Comparison of ENCODE assay signal across 32 cellular contexts in genomic region chr11:111668980-111669379, GRCh38.
"Had no signal": no experiment of that assay in that cellular context is flagged by ENCODE, and none has a peak within 500 bp of the region (broad histone marks: within the 10 kb centered on the region; RNA-seq: fewer than 3 reads in every experiment).

No MANE protein-coding gene starts in this region.

- DNase-seq: activated B cell treated with CpG ODN at 0.5 μM for 24 hours; activated CD4-positive, alpha-beta memory T cell treated with anti-CD3 and anti-CD28 coated beads for 36 hours; activated CD4-positive, alpha-beta T cell treated with anti-CD3 and anti-CD28 coated beads for 48 hours; activated CD4-positive, alpha-beta T cell treated with anti-CD3 and anti-CD28 coated beads, Interleukin-2, amount 10 ng/mL, durations not matched to agents 7 days and 5 days; activated CD4-positive, CD25-positive, alpha-beta regulatory T cell treated with anti-CD3 and anti-CD28 coated beads, Interleukin-2, amount 50 U/mL, for 72 hours; activated CD8-positive, alpha-beta memory T cell treated with anti-CD3 and anti-CD28 coated beads, Interleukin-2, amount 50 U/mL, for 4 hours; activated CD8-positive, alpha-beta T cell treated with anti-CD3 and anti-CD28 coated beads for 36 hours; activated effector memory CD4-positive, alpha-beta T cell treated with Interleukin-2 at 50 U/mL for 16 hours; activated gamma-delta T cell; activated naive CD4-positive, alpha-beta T cell treated with anti-CD3 and anti-CD28 coated beads, Interleukin-2, amount 10 ng/mL, durations not matched to agents 7 days and 5 days; activated naive CD4-positive, alpha-beta T cell treated with Interleukin-2 at 50 U/mL for 16 hours; activated naive CD8-positive, alpha-beta T cell treated with anti-CD3 and anti-CD28 coated beads, Interleukin-2, amount 10 ng/mL, durations not matched to agents 7 days and 5 days; activated naive CD8-positive, alpha-beta T cell treated with anti-CD3 and anti-CD28 coated beads, Interleukin-2, amount 50 U/mL, for 24 hours; activated T-cell treated with anti-CD3 and anti-CD28 coated beads for 4 hours; activated T-cell treated with anti-CD3 and anti-CD28 coated beads, Interleukin-2, amount 50 U/mL, for 1 hour; activated T-cell treated with anti-CD3 and anti-CD28 coated beads, Interleukin-2, amount 50 U/mL, for 4 hours; activated T-cell treated with anti-CD3 and anti-CD28 coated beads, Interleukin-2, amount 50 U/mL, for 72 hours; amygdala; anterior cingulate cortex; caudate nucleus; cerebellar nuclear complex; T-helper 1 cell; T-helper 2 cell; T-helper 9 cell had no signal

- H3K9me3 Mint-ChIP-seq: activated B cell treated with CpG ODN at 0.5 μM for 24 hours; activated CD4-positive, alpha-beta memory T cell treated with anti-CD3 and anti-CD28 coated beads for 36 hours; activated CD4-positive, alpha-beta T cell treated with anti-CD3 and anti-CD28 coated beads, Interleukin-2, amount 10 ng/mL, durations not matched to agents 7 days and 5 days; activated CD8-positive, alpha-beta T cell treated with anti-CD3 and anti-CD28 coated beads for 36 hours; activated naive CD4-positive, alpha-beta T cell treated with anti-CD3 and anti-CD28 coated beads, Interleukin-2, amount 10 ng/mL, durations not matched to agents 7 days and 5 days; activated naive CD4-positive, alpha-beta T cell treated with anti-CD3 and anti-CD28 coated beads, Interleukin-2, amount 50 U/mL, for 24 hours; activated naive CD8-positive, alpha-beta T cell treated with anti-CD3 and anti-CD28 coated beads, Interleukin-2, amount 10 ng/mL, durations not matched to agents 7 days and 5 days; activated naive CD8-positive, alpha-beta T cell treated with anti-CD3 and anti-CD28 coated beads, Interleukin-2, amount 50 U/mL, for 24 hours; activated T-cell treated with anti-CD3 and anti-CD28 coated beads, Interleukin-2, amount 50 U/mL, for 4 hours; activated T-cell treated with anti-CD3 and anti-CD28 coated beads, Interleukin-2, amount 50 U/mL, for 72 hours; activated T-helper 1 cell treated with anti-CD3 and anti-CD28 coated beads, Interleukin-12 subunit alpha, Interleukin-12 subunit beta, Interleukin-2, Interleukin-4 antibody, amounts not matched to agents 30 ng/mL and 10 ng/mL and 1 ng/mL, durations not matched to agents 14 hours and 24 hours and 36 hours; activated T-helper 2 cell treated with anti-CD3 and anti-CD28 coated beads, Interferon-gamma antibody, Interleukin-2, Interleukin-4, amounts not matched to agents 10 μg/mL and 5 μg/mL and 100 μg/mL, durations not matched to agents 14 hours and 24 hours and 36 hours; brain; central memory CD8-positive, alpha-beta T cell; T-helper 1 cell treated with Interleukin-12 subunit alpha and Interleukin-12 subunit beta and Interleukin-4 antibody, amounts not matched to agents 30 μg/mL and 1 μg/mL, for 36 hours; T-helper 2 cell treated with Interferon-gamma antibody and Interleukin-4, amounts not matched to agents 5 μg/mL and 100 μg/mL, for 36 hours had no signal

- H3K4me3 Mint-ChIP-seq: activated B cell treated with CpG ODN at 0.5 μM for 24 hours; activated CD4-positive, alpha-beta memory T cell treated with anti-CD3 and anti-CD28 coated beads for 36 hours; activated CD4-positive, alpha-beta T cell treated with anti-CD3 and anti-CD28 coated beads, Interleukin-2, amount 10 ng/mL, durations not matched to agents 7 days and 5 days; activated CD8-positive, alpha-beta T cell treated with anti-CD3 and anti-CD28 coated beads for 36 hours; activated naive CD4-positive, alpha-beta T cell treated with anti-CD3 and anti-CD28 coated beads, Interleukin-2, amount 10 ng/mL, durations not matched to agents 7 days and 5 days; activated naive CD4-positive, alpha-beta T cell treated with anti-CD3 and anti-CD28 coated beads, Interleukin-2, amount 50 U/mL, for 24 hours; activated naive CD8-positive, alpha-beta T cell; activated naive CD8-positive, alpha-beta T cell treated with anti-CD3 and anti-CD28 coated beads, Interleukin-2, amount 10 ng/mL, durations not matched to agents 7 days and 5 days; activated naive CD8-positive, alpha-beta T cell treated with anti-CD3 and anti-CD28 coated beads, Interleukin-2, amount 50 U/mL, for 24 hours; activated T-cell treated with anti-CD3 and anti-CD28 coated beads, Interleukin-2, amount 50 U/mL, for 4 hours; activated T-cell treated with anti-CD3 and anti-CD28 coated beads, Interleukin-2, amount 50 U/mL, for 72 hours; activated T-helper 1 cell treated with anti-CD3 and anti-CD28 coated beads, Interleukin-12 subunit alpha, Interleukin-12 subunit beta, Interleukin-2, Interleukin-4 antibody, amounts not matched to agents 30 ng/mL and 10 ng/mL and 1 ng/mL, durations not matched to agents 14 hours and 24 hours and 36 hours; brain; central memory CD8-positive, alpha-beta T cell; T-helper 1 cell treated with Interleukin-12 subunit alpha and Interleukin-12 subunit beta and Interleukin-4 antibody, amounts not matched to agents 30 μg/mL and 1 μg/mL, for 36 hours; T-helper 2 cell treated with Interferon-gamma antibody and Interleukin-4, amounts not matched to agents 5 μg/mL and 100 μg/mL, for 36 hours had no signal

- H3K4me1 Mint-ChIP-seq: activated B cell treated with CpG ODN at 0.5 μM for 24 hours; activated naive CD4-positive, alpha-beta T cell treated with anti-CD3 and anti-CD28 coated beads, Interleukin-2, amount 50 U/mL, for 24 hours had no signal

- H3K27me3 Mint-ChIP-seq: activated B cell treated with CpG ODN at 0.5 μM for 24 hours; activated CD4-positive, alpha-beta memory T cell treated with anti-CD3 and anti-CD28 coated beads for 36 hours; activated CD4-positive, alpha-beta T cell treated with anti-CD3 and anti-CD28 coated beads, Interleukin-2, amount 10 ng/mL, durations not matched to agents 7 days and 5 days; activated CD8-positive, alpha-beta T cell treated with anti-CD3 and anti-CD28 coated beads for 36 hours; activated naive CD4-positive, alpha-beta T cell treated with anti-CD3 and anti-CD28 coated beads, Interleukin-2, amount 10 ng/mL, durations not matched to agents 7 days and 5 days; activated naive CD4-positive, alpha-beta T cell treated with anti-CD3 and anti-CD28 coated beads, Interleukin-2, amount 50 U/mL, for 24 hours; activated naive CD8-positive, alpha-beta T cell; activated naive CD8-positive, alpha-beta T cell treated with anti-CD3 and anti-CD28 coated beads, Interleukin-2, amount 10 ng/mL, durations not matched to agents 7 days and 5 days; activated naive CD8-positive, alpha-beta T cell treated with anti-CD3 and anti-CD28 coated beads, Interleukin-2, amount 50 U/mL, for 24 hours; central memory CD8-positive, alpha-beta T cell had no signal

- H3K27ac Mint-ChIP-seq: activated B cell treated with CpG ODN at 0.5 μM for 24 hours; activated CD4-positive, alpha-beta memory T cell treated with anti-CD3 and anti-CD28 coated beads for 36 hours; activated CD4-positive, alpha-beta T cell treated with anti-CD3 and anti-CD28 coated beads, Interleukin-2, amount 10 ng/mL, durations not matched to agents 7 days and 5 days; activated CD8-positive, alpha-beta T cell treated with anti-CD3 and anti-CD28 coated beads for 36 hours; activated naive CD4-positive, alpha-beta T cell treated with anti-CD3 and anti-CD28 coated beads, Interleukin-2, amount 10 ng/mL, durations not matched to agents 7 days and 5 days; activated naive CD4-positive, alpha-beta T cell treated with anti-CD3 and anti-CD28 coated beads, Interleukin-2, amount 50 U/mL, for 24 hours; activated naive CD8-positive, alpha-beta T cell; activated naive CD8-positive, alpha-beta T cell treated with anti-CD3 and anti-CD28 coated beads, Interleukin-2, amount 10 ng/mL, durations not matched to agents 7 days and 5 days; activated naive CD8-positive, alpha-beta T cell treated with anti-CD3 and anti-CD28 coated beads, Interleukin-2, amount 50 U/mL, for 24 hours; activated T-cell treated with anti-CD3 and anti-CD28 coated beads, Interleukin-2, amount 50 U/mL, for 72 hours; activated T-helper 1 cell treated with anti-CD3 and anti-CD28 coated beads, Interleukin-12 subunit alpha, Interleukin-12 subunit beta, Interleukin-2, Interleukin-4 antibody, amounts not matched to agents 30 ng/mL and 10 ng/mL and 1 ng/mL, durations not matched to agents 14 hours and 24 hours and 36 hours; activated T-helper 2 cell treated with anti-CD3 and anti-CD28 coated beads, Interferon-gamma antibody, Interleukin-2, Interleukin-4, amounts not matched to agents 10 μg/mL and 5 μg/mL and 100 μg/mL, durations not matched to agents 14 hours and 24 hours and 36 hours; T-helper 1 cell treated with Interleukin-12 subunit alpha and Interleukin-12 subunit beta and Interleukin-4 antibody, amounts not matched to agents 30 μg/mL and 1 μg/mL, for 36 hours; T-helper 2 cell treated with Interferon-gamma antibody and Interleukin-4, amounts not matched to agents 5 μg/mL and 100 μg/mL, for 36 hours had no signal

- ATAC-seq: activated CD8-positive, alpha-beta T cell treated with anti-CD3 and anti-CD28 coated beads for 36 hours; activated naive CD8-positive, alpha-beta T cell treated with anti-CD3 and anti-CD28 coated beads, Interleukin-2, amount 50 U/mL, for 24 hours; activated T-cell treated with anti-CD3 and anti-CD28 coated beads, Interleukin-2, amount 50 U/mL, for 4 hours had no signal
